ENCODE assay signal across 21 cellular contexts in the genomic region with DNA sequence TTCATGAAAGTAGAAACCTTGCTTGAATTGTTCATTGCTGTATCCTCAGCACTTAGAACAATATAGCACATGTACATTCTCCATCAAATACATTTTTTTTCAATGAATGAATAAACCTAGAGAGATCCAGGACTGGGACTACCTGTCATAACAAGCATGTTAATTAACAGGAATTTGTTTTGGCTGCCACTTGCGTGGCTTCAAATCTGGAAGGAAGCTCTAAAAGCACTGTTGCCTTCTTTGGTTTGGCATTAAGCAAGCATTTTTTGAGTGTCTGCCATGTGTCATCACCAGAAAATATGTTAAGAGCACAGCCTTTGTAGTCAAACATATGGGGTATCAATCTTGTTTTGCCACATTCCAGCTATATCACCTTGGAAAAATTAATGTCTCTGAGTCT.
A peak's percentile ranks its signal among the peaks of the same experiment; 100 is the strongest.
DNase-seq lines count a peak whose midpoint lies in the region; ATAC-seq, FAIRE-seq and TF ChIP-seq lines count a peak whose summit lies in the region.
"Had no signal": no experiment of that assay in that cellular context is flagged by ENCODE, and none has a peak within 500 bp of the region (broad histone marks: within the 10 kb centered on the region; RNA-seq: fewer than 3 reads in every experiment).

No MANE protein-coding gene starts in this region.

- H3K27ac ChIP-seq in astrocyte (ENCODE audit: low read depth, low read length) = no peak overlapping the region
- no peak overlapping the region for H3K27ac ChIP-seq in foreskin keratinocyte
- H3K27ac ChIP-seq: A549, C4-2B, GM23248, HL-60 had no signal

- H2AFZ ChIP-seq in astrocyte (ENCODE audit: low read depth, low read length) = no peak overlapping the region
- H2AFZ ChIP-seq: GM23248 had no signal

- H3K36me3 Mint-ChIP-seq in astrocyte (ENCODE audit: low read depth, unreplicated experiment) = no peaks in the 10 kb centered on the region
- peaks cover 2% of the 10 kb centered on the region for H3K36me3 Mint-ChIP-seq in mesothelial cell of epicardium
- H3K36me3 Mint-ChIP-seq in glutamatergic neuron (ENCODE audit: unreplicated experiment) = peaks cover 18% of the 10 kb centered on the region

- peaks cover 15% of the 10 kb centered on the region for H3K4me1 Mint-ChIP-seq in astrocyte (ENCODE audit: low read depth, unreplicated experiment)
- no peaks in the 10 kb centered on the region for H3K4me1 Mint-ChIP-seq in mesothelial cell of epicardium
- H3K4me1 Mint-ChIP-seq in glutamatergic neuron (ENCODE audit: low read depth, unreplicated experiment) = no peaks in the 10 kb centered on the region

- H3K9ac ChIP-seq in astrocyte (ENCODE audit: low read length) = no peak overlapping the region
- H3K9ac ChIP-seq: GM23248 had no signal

- H3K9me3 ChIP-seq in astrocyte (ENCODE audit: insufficient read depth, low read depth, low read length) = peaks cover 7% of the 10 kb centered on the region
- H3K9me3 ChIP-seq: Caco-2, HAP-1 had no signal

- H3K79me2 ChIP-seq in astrocyte (ENCODE audit: insufficient read depth, low read length) = no peaks in the 10 kb centered on the region

- peak; percentile 76 for ATAC-seq in foreskin keratinocyte
- no peak for ATAC-seq in GM21576 (IDR thresholded peaks at IDR 0.05; ENCODE audit: unreplicated experiment)
- ATAC-seq: A549 had no signal

- no peak for FAIRE-seq in astrocyte (lab: Jason Lieb, UNC)
- FAIRE-seq: A549, D721Med, G401.6, GM19239, HTR-8/SVneo had no signal

- no peaks in the 10 kb centered on the region for H4K20me1 ChIP-seq in astrocyte (ENCODE audit: insufficient read depth, low read length)

- H3K9me3 Mint-ChIP-seq in astrocyte (ENCODE audit: unreplicated experiment) (peaks cover 11% of the 10 kb centered on the region), mesothelial cell of epicardium (peaks cover 22% of the 10 kb centered on the region), glutamatergic neuron (ENCODE audit: unreplicated experiment) (no peaks in the 10 kb centered on the region)

- no peaks in the 10 kb centered on the region for H3K27me3 Mint-ChIP-seq in astrocyte (ENCODE audit: low read depth, unreplicated experiment)
- peaks cover 2% of the 10 kb centered on the region for H3K27me3 Mint-ChIP-seq in mesothelial cell of epicardium (ENCODE audit: low read depth)
- H3K27me3 Mint-ChIP-seq in glutamatergic neuron (ENCODE audit: unreplicated experiment) = no peaks in the 10 kb centered on the region
- H3K27me3 Mint-ChIP-seq: CD4-positive, alpha-beta T cell had no signal

- H3K27me3 ChIP-seq in astrocyte (ENCODE audit: insufficient read depth, low read length) = no peaks in the 10 kb centered on the region
- H3K27me3 ChIP-seq in foreskin keratinocyte = no peaks in the 10 kb centered on the region

- H3K27ac Mint-ChIP-seq in astrocyte (ENCODE audit: unreplicated experiment) (no peak overlapping the region), mesothelial cell of epicardium (no peak overlapping the region), glutamatergic neuron (ENCODE audit: unreplicated experiment) (no peak overlapping the region)
- H3K27ac Mint-ChIP-seq: CD4-positive, alpha-beta T cell had no signal

- DNase-seq in HPDE6-E6E7 (ENCODE audit: extremely low spot score) (peak; percentile 27), NCI-H446 treated with DMSO at 0.1 percent for 48 hours (lab: John Stamatoyannopoulos, UW) (peak; percentile 69), astrocyte (ENCODE audit: low read depth) (peak; percentile 61), foreskin keratinocyte (peak; percentile 97 to 99), NOMO-1 treated with dmso at 0.1 percent for 144 hours (lab: John Stamatoyannopoulos, UW; ENCODE audit: unreplicated experiment) (no peak), mesothelial cell of epicardium (ENCODE audit: low spot score in 2 of 2, unreplicated experiment in 2 of 2) (no peak), glutamatergic neuron (no peak)
- DNase-seq: AML-193; Caco-2; CD4-positive, alpha-beta T cell; GM23248; IMR-90 had no signal

- H3K4me3 Mint-ChIP-seq in astrocyte (ENCODE audit: unreplicated experiment) (no peak overlapping the region), mesothelial cell of epicardium (no peak overlapping the region), glutamatergic neuron (ENCODE audit: unreplicated experiment) (no peak overlapping the region)
- H3K4me3 Mint-ChIP-seq: CD4-positive, alpha-beta T cell had no signal

- H3K4me1 ChIP-seq in astrocyte (ENCODE audit: insufficient read depth, low read length) (no peaks in the 10 kb centered on the region), foreskin keratinocyte (no peaks in the 10 kb centered on the region)
- H3K4me1 ChIP-seq: A549, Caco-2, HAP-1 had no signal

- TF ChIP-seq CTCF in astrocyte (IDR thresholded peaks at IDR 0.05; ENCODE audit: insufficient read depth, low read depth, low read length) (no peak), foreskin keratinocyte (conservative IDR thresholded peaks at IDR 0.05) (no peak), mesothelial cell of epicardium (IDR thresholded peaks at IDR 0.05; ENCODE audit: unreplicated experiment) (no peak), glutamatergic neuron (IDR thresholded peaks at IDR 0.05; ENCODE audit: partially characterized antibody, unreplicated experiment) (no peak)

- no peak overlapping the region for H3K4me3 ChIP-seq in astrocyte (ENCODE audit: insufficient read depth, low read depth, low read length)
- H3K4me3 ChIP-seq: A549, GM23248, HAP-1 had no signal

- H3K36me3 ChIP-seq in astrocyte (ENCODE audit: insufficient read depth, low read length) = no peaks in the 10 kb centered on the region
- H3K36me3 ChIP-seq: HAP-1 had no signal

- no peak overlapping the region for H3K4me2 ChIP-seq in astrocyte (ENCODE audit: low read length)
- H3K4me2 ChIP-seq: A549 had no signal

Comparison
In these comparisons a context has a peak if more than half of its experiments do, and no peak if none do; other contexts are left out.
1. DNase-seq: peak in HPDE6-E6E7 (single experiment), NCI-H446 treated with DMSO at 0.1 percent for 48 hours (single experiment), astrocyte (single experiment) and foreskin keratinocyte (2 of 2); none in NOMO-1 treated with dmso at 0.1 percent for 144 hours (single experiment), mesothelial cell of epicardium (0 of 2) and glutamatergic neuron (single experiment).